Comparison of ENCODE assay signal across 17 cellular contexts in genomic region chr16:23920446-23920845, GRCh38.
"Had no signal": no experiment of that assay in that cellular context is flagged by ENCODE, and none has a peak within 500 bp of the region (broad histone marks: within the 10 kb centered on the region; RNA-seq: fewer than 3 reads in every experiment).

No MANE protein-coding gene starts in this region.

- H3K4me3 ChIP-seq: ascending aorta, breast epithelium, gastroesophageal sphincter, left ventricle myocardium inferior, mucosa of descending colon had no signal

- H3K9me3 Mint-ChIP-seq: type B pancreatic cell had no signal

- H3K36me3 Mint-ChIP-seq: type B pancreatic cell had no signal

- H3K9me3 ChIP-seq: ascending aorta, breast epithelium, gastroesophageal sphincter, mucosa of descending colon had no signal

- H3K27ac Mint-ChIP-seq: activated CD4-positive, alpha-beta T cell treated with anti-CD3 and anti-CD28 coated beads, Interleukin-2, amount 10 ng/mL, durations not matched to agents 7 days and 5 days; T-helper 1 cell treated with Interleukin-12 subunit alpha and Interleukin-12 subunit beta and Interleukin-4 antibody, amounts not matched to agents 30 μg/mL and 1 μg/mL, for 36 hours; type B pancreatic cell had no signal

- H3K27me3 ChIP-seq: ascending aorta, breast epithelium, gastroesophageal sphincter had no signal

- H3K4me3 Mint-ChIP-seq: activated CD4-positive, alpha-beta T cell treated with anti-CD3 and anti-CD28 coated beads, Interleukin-2, amount 10 ng/mL, durations not matched to agents 7 days and 5 days; T-helper 1 cell treated with Interleukin-12 subunit alpha and Interleukin-12 subunit beta and Interleukin-4 antibody, amounts not matched to agents 30 μg/mL and 1 μg/mL, for 36 hours; type B pancreatic cell had no signal

- H3K27me3 Mint-ChIP-seq: activated CD4-positive, alpha-beta T cell treated with anti-CD3 and anti-CD28 coated beads, Interleukin-2, amount 10 ng/mL, durations not matched to agents 7 days and 5 days; naive thymus-derived CD8-positive, alpha-beta T cell; stimulated activated naive CD8-positive, alpha-beta T cell treated with anti-CD3 and anti-CD28 coated beads, Interleukin-15, amount 100 ng/mL, for 72 hours had no signal

- ATAC-seq: gastroesophageal sphincter; mucosa of descending colon; naive thymus-derived CD8-positive, alpha-beta T cell had no signal

- DNase-seq: activated CD4-positive, alpha-beta T cell treated with anti-CD3 and anti-CD28 coated beads, Interleukin-2, amount 10 ng/mL, durations not matched to agents 7 days and 5 days; activated CD4-positive, CD25-positive, alpha-beta regulatory T cell; activated gamma-delta T cell; dermis blood vessel endothelial cell; erythroblast; left ventricle myocardium inferior; mucosa of descending colon; naive thymus-derived CD8-positive, alpha-beta T cell; posterior cingulate gyrus; SIG-M5 had no signal

- H3K36me3 ChIP-seq: ascending aorta, breast epithelium, gastroesophageal sphincter, left ventricle myocardium inferior had no signal

- H3K4me1 ChIP-seq: ascending aorta, left ventricle myocardium inferior had no signal

- H3K27ac ChIP-seq: ascending aorta, breast epithelium, gastroesophageal sphincter, left ventricle myocardium inferior had no signal

- FAIRE-seq: keratinocyte had no signal
